13 cellular contexts compared by ENCODE assay signal in the genomic region with DNA sequence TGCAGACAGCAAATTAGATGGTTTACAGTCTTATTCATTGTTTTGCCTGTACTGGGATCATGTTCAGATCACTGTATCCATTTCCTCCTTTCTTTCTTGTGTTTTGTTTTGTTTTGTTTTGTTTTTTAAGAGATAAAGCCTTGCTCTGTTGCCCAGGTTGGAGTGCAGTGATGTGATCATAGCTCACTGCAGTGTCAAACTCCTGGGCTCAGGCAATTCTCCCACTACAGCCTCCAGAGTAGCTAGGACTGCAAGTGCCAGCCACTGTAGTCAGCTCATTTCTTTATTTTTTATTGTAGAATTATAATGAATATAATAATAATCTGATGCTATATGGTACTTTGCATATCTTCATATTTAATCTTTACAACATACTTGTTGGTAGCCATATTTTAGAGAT.
A peak's percentile ranks its signal among the peaks of the same experiment; 100 is the strongest.
DNase-seq lines count a peak whose midpoint lies in the region; ATAC-seq and TF ChIP-seq lines count a peak whose summit lies in the region.
"Had no signal": no experiment of that assay in that cellular context is flagged by ENCODE, and none has a peak within 500 bp of the region (broad histone marks: within the 10 kb centered on the region; RNA-seq: fewer than 3 reads in every experiment).

No MANE protein-coding gene starts in this region.

- H3K4me1 Mint-ChIP-seq in osteocyte (ENCODE audit: unreplicated experiment): peaks cover 10% of the 10 kb centered on the region

- H3K27ac Mint-ChIP-seq in osteocyte (ENCODE audit: unreplicated experiment): no peak overlapping the region

- ATAC-seq in SK-N-SH treated with all-trans-retinoic acid at 6 μM for 48 hours (peak; percentile 53), left lobe of liver (peak; percentile 23)

- H3K4me3 ChIP-seq in fibroblast of pulmonary artery (replicated peaks; ENCODE audit: low read depth, low read length): no peak overlapping the region
- H3K4me3 ChIP-seq: HAP-1, PC-9, SK-N-MC had no signal

- TF ChIP-seq CTCF in fibroblast of pulmonary artery (IDR thresholded peaks at IDR 0.05; ENCODE audit: low read length, missing control alignments) (no peak), osteocyte (IDR thresholded peaks at IDR 0.05) (no peak)

- peak; percentile 9 for DNase-seq in M059J (ENCODE audit: low read depth)
- DNase-seq in fibroblast of pulmonary artery (ENCODE audit: low read depth): peak; percentile 47
- no peak for DNase-seq in left lobe of liver (ENCODE audit: low spot score)
- no peak for DNase-seq in osteocyte (ENCODE audit: extremely low spot score, unreplicated experiment)
- DNase-seq in C1 segment of cervical spinal cord (lab: John Stamatoyannopoulos, UW): no peak
- no peak for DNase-seq in UCSD-AML1 (lab: John Stamatoyannopoulos, UW; ENCODE audit: unreplicated experiment)
- DNase-seq: BE2C, Karpas-422, NCI-H1417, PC-9 had no signal

- no peaks in the 10 kb centered on the region for H3K9me3 Mint-ChIP-seq in osteocyte (ENCODE audit: unreplicated experiment)

- no peaks in the 10 kb centered on the region for H3K27me3 Mint-ChIP-seq in osteocyte (ENCODE audit: unreplicated experiment)

- no peak overlapping the region for H3K4me3 Mint-ChIP-seq in osteocyte (ENCODE audit: unreplicated experiment)

- no peaks in the 10 kb centered on the region for H3K36me3 Mint-ChIP-seq in osteocyte (ENCODE audit: unreplicated experiment)

TF ChIP-seq in SK-N-SH treated with all-trans-retinoic acid at 6 μM for 48 hours, 23 proteins besides CTCF, POLR2A, EP300 and RAD21:
- no peak for TF ChIP-seq BACH2 (CRISPR knock-in tag; IDR thresholded peaks at IDR 0.05; ENCODE audit: borderline replicate concordance)
- TF ChIP-seq ZFP3 (CRISPR knock-in tag; IDR thresholded peaks at IDR 0.05): no peak
- TF ChIP-seq TCF4 (CRISPR knock-in tag; IDR thresholded peaks at IDR 0.05; ENCODE audit: borderline replicate concordance): no peak
- TF ChIP-seq TOX (CRISPR knock-in tag; IDR thresholded peaks at IDR 0.05; ENCODE audit: borderline replicate concordance): no peak
- no peak for TF ChIP-seq SNAI2 (CRISPR knock-in tag; IDR thresholded peaks at IDR 0.05)
- no peak for TF ChIP-seq ZNF70 (CRISPR knock-in tag; IDR thresholded peaks at IDR 0.05)
- TF ChIP-seq ESRRG (CRISPR knock-in tag; IDR thresholded peaks at IDR 0.05): no peak
- no peak for TF ChIP-seq ISL1 (CRISPR knock-in tag; IDR thresholded peaks at IDR 0.05)
- TF ChIP-seq, protein P1, sequence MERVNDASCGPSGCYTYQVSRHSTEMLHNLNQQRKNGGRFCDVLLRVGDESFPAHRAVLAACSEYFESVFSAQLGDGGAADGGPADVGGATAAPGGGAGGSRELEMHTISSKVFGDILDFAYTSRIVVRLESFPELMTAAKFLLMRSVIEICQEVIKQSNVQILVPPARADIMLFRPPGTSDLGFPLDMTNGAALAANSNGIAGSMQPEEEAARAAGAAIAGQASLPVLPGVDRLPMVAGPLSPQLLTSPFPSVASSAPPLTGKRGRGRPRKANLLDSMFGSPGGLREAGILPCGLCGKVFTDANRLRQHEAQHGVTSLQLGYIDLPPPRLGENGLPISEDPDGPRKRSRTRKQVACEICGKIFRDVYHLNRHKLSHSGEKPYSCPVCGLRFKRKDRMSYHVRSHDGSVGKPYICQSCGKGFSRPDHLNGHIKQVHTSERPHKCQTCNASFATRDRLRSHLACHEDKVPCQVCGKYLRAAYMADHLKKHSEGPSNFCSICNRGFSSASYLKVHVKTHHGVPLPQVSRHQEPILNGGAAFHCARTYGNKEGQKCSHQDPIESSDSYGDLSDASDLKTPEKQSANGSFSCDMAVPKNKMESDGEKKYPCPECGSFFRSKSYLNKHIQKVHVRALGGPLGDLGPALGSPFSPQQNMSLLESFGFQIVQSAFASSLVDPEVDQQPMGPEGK (CRISPR knock-in tag; IDR thresholded peaks at IDR 0.05; ENCODE audit: borderline replicate concordance): no peak
- no peak for TF ChIP-seq ZFP30 (CRISPR knock-in tag; IDR thresholded peaks at IDR 0.05)
- TF ChIP-seq, protein P2, sequence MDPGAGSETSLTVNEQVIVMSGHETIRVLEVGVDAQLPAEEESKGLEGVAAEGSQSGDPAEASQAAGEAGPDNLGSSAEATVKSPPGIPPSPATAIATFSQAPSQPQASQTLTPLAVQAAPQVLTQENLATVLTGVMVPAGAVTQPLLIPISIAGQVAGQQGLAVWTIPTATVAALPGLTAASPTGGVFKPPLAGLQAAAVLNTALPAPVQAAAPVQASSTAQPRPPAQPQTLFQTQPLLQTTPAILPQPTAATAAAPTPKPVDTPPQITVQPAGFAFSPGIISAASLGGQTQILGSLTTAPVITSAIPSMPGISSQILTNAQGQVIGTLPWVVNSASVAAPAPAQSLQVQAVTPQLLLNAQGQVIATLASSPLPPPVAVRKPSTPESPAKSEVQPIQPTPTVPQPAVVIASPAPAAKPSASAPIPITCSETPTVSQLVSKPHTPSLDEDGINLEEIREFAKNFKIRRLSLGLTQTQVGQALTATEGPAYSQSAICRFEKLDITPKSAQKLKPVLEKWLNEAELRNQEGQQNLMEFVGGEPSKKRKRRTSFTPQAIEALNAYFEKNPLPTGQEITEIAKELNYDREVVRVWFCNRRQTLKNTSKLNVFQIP (CRISPR knock-in tag; IDR thresholded peaks at IDR 0.05; ENCODE audit: borderline replicate concordance, low read depth): no peak
- TF ChIP-seq, protein P3, sequence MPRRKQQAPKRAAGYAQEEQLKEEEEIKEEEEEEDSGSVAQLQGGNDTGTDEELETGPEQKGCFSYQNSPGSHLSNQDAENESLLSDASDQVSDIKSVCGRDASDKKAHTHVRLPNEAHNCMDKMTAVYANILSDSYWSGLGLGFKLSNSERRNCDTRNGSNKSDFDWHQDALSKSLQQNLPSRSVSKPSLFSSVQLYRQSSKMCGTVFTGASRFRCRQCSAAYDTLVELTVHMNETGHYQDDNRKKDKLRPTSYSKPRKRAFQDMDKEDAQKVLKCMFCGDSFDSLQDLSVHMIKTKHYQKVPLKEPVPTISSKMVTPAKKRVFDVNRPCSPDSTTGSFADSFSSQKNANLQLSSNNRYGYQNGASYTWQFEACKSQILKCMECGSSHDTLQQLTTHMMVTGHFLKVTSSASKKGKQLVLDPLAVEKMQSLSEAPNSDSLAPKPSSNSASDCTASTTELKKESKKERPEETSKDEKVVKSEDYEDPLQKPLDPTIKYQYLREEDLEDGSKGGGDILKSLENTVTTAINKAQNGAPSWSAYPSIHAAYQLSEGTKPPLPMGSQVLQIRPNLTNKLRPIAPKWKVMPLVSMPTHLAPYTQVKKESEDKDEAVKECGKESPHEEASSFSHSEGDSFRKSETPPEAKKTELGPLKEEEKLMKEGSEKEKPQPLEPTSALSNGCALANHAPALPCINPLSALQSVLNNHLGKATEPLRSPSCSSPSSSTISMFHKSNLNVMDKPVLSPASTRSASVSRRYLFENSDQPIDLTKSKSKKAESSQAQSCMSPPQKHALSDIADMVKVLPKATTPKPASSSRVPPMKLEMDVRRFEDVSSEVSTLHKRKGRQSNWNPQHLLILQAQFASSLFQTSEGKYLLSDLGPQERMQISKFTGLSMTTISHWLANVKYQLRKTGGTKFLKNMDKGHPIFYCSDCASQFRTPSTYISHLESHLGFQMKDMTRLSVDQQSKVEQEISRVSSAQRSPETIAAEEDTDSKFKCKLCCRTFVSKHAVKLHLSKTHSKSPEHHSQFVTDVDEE (CRISPR knock-in tag; IDR thresholded peaks at IDR 0.05): no peak
- TF ChIP-seq OSR1 (CRISPR knock-in tag; IDR thresholded peaks at IDR 0.05): no peak

Comparison
In these comparisons a context has a peak if more than half of its experiments do, and no peak if none do; other contexts are left out.
1. DNase-seq: peak in M059J (single experiment) and fibroblast of pulmonary artery (single experiment); none in left lobe of liver (single experiment), osteocyte (single experiment), C1 segment of cervical spinal cord (0 of 14) and UCSD-AML1 (single experiment).